1 cellular context compared by ENCODE assay signal in the genomic region with DNA sequence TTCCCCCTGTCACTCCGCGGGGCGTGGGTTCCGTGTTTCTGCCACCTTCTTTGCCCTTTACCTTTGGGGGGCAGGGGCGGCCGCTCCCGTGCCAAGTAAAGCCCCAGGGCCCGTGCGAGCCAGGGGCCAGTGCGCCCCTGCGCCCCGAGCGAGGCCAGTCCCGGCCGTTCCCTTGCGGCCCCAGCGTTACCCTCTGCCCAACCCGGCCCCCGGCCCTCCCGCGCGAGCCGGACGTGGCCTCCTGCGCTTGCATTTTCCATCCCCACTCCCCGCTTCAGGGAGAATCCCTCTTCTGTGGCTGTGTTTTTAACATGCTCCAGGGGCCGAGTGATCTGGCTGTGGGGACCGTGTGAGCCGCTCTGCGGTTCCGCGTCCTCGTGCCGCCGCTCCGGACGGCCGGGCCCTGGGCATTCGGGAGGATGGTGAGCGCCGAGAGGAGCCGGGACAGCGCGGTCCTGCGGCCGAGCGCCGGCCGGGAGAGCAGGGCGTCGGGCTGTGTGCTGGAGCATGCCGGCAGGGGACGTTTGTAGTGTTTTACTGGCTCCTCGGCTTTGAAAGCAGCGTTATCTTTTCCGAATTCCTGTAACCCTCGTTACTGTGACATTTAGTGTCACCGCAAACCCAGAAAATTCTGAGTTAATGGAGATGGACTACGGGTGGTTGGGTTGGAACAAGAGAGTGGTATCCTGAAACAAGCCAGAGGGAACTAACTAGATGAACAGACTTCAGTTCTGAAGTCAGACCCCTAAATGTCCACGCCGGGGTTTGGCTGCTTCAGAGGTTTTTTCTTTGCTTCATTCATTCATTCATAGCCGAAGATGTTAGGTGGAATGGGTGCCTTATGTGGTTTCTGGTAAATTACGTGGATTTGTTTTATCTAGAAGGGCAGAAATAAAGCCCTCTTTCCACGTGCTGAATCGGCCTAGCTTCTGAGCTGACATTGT.
TF ChIP-seq lines count a peak whose summit lies in the region.

No MANE protein-coding gene starts in this region.

TF ChIP-seq in HepG2, 621 proteins besides CTCF, POLR2A, EP300 and RAD21 (continued from another document and continues in another):
- TF ChIP-seq, protein P1, sequence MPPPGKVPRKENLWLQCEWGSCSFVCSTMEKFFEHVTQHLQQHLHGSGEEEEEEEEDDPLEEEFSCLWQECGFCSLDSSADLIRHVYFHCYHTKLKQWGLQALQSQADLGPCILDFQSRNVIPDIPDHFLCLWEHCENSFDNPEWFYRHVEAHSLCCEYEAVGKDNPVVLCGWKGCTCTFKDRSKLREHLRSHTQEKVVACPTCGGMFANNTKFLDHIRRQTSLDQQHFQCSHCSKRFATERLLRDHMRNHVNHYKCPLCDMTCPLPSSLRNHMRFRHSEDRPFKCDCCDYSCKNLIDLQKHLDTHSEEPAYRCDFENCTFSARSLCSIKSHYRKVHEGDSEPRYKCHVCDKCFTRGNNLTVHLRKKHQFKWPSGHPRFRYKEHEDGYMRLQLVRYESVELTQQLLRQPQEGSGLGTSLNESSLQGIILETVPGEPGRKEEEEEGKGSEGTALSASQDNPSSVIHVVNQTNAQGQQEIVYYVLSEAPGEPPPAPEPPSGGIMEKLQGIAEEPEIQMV (CRISPR knock-in tag; IDR thresholded peaks at IDR 0.05; ENCODE audit: low read depth), result no peak
- TF ChIP-seq, protein P2, sequence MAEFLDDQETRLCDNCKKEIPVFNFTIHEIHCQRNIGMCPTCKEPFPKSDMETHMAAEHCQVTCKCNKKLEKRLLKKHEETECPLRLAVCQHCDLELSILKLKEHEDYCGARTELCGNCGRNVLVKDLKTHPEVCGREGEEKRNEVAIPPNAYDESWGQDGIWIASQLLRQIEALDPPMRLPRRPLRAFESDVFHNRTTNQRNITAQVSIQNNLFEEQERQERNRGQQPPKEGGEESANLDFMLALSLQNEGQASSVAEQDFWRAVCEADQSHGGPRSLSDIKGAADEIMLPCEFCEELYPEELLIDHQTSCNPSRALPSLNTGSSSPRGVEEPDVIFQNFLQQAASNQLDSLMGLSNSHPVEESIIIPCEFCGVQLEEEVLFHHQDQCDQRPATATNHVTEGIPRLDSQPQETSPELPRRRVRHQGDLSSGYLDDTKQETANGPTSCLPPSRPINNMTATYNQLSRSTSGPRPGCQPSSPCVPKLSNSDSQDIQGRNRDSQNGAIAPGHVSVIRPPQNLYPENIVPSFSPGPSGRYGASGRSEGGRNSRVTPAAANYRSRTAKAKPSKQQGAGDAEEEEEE (CRISPR knock-in tag; IDR thresholded peaks at IDR 0.05; ENCODE audit: borderline replicate concordance), result no peak
- TF ChIP-seq KMT2A (CRISPR knock-in tag; IDR thresholded peaks at IDR 0.05), result peak; percentile 74
- TF ChIP-seq ZNF451 (CRISPR knock-in tag; IDR thresholded peaks at IDR 0.05), result no peak
- no peak for TF ChIP-seq ZNF546 (CRISPR knock-in tag; conservative IDR thresholded peaks at IDR 0.05)
- no peak for TF ChIP-seq ZNF12 (CRISPR knock-in tag; IDR thresholded peaks at IDR 0.05)
- no peak for TF ChIP-seq GTF3A (CRISPR knock-in tag; conservative IDR thresholded peaks at IDR 0.05)
- no peak for TF ChIP-seq HES4 (CRISPR knock-in tag; IDR thresholded peaks at IDR 0.05; ENCODE audit: borderline replicate concordance)
- TF ChIP-seq TRIM24 (CRISPR knock-in tag; IDR thresholded peaks at IDR 0.05), result no peak
- peak; percentile 58; the same call in 1 of the 2 replicates for TF ChIP-seq ZBTB7A (CRISPR knock-in tag; IDR thresholded peaks at IDR 0.05)
- TF ChIP-seq, protein P3, sequence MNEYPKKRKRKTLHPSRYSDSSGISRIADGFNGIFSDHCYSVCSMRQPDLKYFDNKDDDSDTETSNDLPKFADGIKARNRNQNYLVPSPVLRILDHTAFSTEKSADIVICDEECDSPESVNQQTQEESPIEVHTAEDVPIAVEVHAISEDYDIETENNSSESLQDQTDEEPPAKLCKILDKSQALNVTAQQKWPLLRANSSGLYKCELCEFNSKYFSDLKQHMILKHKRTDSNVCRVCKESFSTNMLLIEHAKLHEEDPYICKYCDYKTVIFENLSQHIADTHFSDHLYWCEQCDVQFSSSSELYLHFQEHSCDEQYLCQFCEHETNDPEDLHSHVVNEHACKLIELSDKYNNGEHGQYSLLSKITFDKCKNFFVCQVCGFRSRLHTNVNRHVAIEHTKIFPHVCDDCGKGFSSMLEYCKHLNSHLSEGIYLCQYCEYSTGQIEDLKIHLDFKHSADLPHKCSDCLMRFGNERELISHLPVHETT (CRISPR knock-in tag; conservative IDR thresholded peaks at IDR 0.05), result no peak
- no peak for TF ChIP-seq ZFP82 (CRISPR knock-in tag; IDR thresholded peaks at IDR 0.05; ENCODE audit: borderline replicate concordance)
- peak; percentile 81 for TF ChIP-seq ZNF687 (CRISPR knock-in tag; IDR thresholded peaks at IDR 0.05)
- TF ChIP-seq, protein P4, sequence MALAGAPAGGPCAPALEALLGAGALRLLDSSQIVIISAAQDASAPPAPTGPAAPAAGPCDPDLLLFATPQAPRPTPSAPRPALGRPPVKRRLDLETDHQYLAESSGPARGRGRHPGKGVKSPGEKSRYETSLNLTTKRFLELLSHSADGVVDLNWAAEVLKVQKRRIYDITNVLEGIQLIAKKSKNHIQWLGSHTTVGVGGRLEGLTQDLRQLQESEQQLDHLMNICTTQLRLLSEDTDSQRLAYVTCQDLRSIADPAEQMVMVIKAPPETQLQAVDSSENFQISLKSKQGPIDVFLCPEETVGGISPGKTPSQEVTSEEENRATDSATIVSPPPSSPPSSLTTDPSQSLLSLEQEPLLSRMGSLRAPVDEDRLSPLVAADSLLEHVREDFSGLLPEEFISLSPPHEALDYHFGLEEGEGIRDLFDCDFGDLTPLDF (CRISPR knock-in tag; IDR thresholded peaks at IDR 0.05), result no peak
- TF ChIP-seq HDAC1 (CRISPR knock-in tag; IDR thresholded peaks at IDR 0.05), result peak; percentile 61
- TF ChIP-seq ZNF460 (CRISPR knock-in tag; IDR thresholded peaks at IDR 0.05; ENCODE audit: borderline replicate concordance), result no peak
- no peak for TF ChIP-seq TBL1XR1 (IDR thresholded peaks at IDR 0.05; ENCODE audit: borderline replicate concordance, low read length, partially characterized antibody)
- peak; percentile 65 for TF ChIP-seq ZFX (CRISPR knock-in tag; IDR thresholded peaks at IDR 0.05; ENCODE audit: low read depth)
- no peak for TF ChIP-seq HIVEP1 (CRISPR knock-in tag; IDR thresholded peaks at IDR 0.05)
- TF ChIP-seq, protein P5, sequence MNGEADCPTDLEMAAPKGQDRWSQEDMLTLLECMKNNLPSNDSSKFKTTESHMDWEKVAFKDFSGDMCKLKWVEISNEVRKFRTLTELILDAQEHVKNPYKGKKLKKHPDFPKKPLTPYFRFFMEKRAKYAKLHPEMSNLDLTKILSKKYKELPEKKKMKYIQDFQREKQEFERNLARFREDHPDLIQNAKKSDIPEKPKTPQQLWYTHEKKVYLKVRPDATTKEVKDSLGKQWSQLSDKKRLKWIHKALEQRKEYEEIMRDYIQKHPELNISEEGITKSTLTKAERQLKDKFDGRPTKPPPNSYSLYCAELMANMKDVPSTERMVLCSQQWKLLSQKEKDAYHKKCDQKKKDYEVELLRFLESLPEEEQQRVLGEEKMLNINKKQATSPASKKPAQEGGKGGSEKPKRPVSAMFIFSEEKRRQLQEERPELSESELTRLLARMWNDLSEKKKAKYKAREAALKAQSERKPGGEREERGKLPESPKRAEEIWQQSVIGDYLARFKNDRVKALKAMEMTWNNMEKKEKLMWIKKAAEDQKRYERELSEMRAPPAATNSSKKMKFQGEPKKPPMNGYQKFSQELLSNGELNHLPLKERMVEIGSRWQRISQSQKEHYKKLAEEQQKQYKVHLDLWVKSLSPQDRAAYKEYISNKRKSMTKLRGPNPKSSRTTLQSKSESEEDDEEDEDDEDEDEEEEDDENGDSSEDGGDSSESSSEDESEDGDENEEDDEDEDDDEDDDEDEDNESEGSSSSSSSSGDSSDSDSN (CRISPR knock-in tag; IDR thresholded peaks at IDR 0.05), result peak; percentile 99
- TF ChIP-seq AGO2 (optimal IDR thresholded peaks at IDR 0.05; ENCODE audit: low read depth, low read length), result peak; percentile 23
- TF ChIP-seq RERE (CRISPR knock-in tag; IDR thresholded peaks at IDR 0.05; ENCODE audit: low read depth), result no peak
- TF ChIP-seq PRDM4 (CRISPR knock-in tag; IDR thresholded peaks at IDR 0.05; ENCODE audit: borderline replicate concordance), result no peak
- TF ChIP-seq HNF4A (CRISPR knock-in tag; IDR thresholded peaks at IDR 0.05), result no peak
- TF ChIP-seq SRSF9 (IDR thresholded peaks at IDR 0.05; ENCODE audit: borderline replicate concordance, insufficient read depth, low read depth, low read length, poor library complexity, severe bottlenecking), result no peak
- TF ChIP-seq IRF1 (CRISPR knock-in tag; IDR thresholded peaks at IDR 0.05; ENCODE audit: low read depth), result no peak
- TF ChIP-seq ZNF260 (CRISPR knock-in tag; IDR thresholded peaks at IDR 0.05; ENCODE audit: borderline replicate concordance, low read depth), result no peak
- no peak for TF ChIP-seq ZNF746 (CRISPR knock-in tag; IDR thresholded peaks at IDR 0.05)
- no peak for TF ChIP-seq ZNF143 (CRISPR knock-in tag; IDR thresholded peaks at IDR 0.05)
